17 cellular contexts compared by ENCODE assay signal in genomic region chr14:29898470-29898869, GRCh38.
DNase-seq lines count a peak whose midpoint lies in the region; ATAC-seq and TF ChIP-seq lines count a peak whose summit lies in the region.
"Had no signal": no experiment of that assay in that cellular context is flagged by ENCODE, and none has a peak within 500 bp of the region (broad histone marks: within the 10 kb centered on the region; RNA-seq: fewer than 3 reads in every experiment).

No MANE protein-coding gene starts in this region.

- DNase-seq in NCI-H2029 (lab: John Stamatoyannopoulos, UW), result peak; percentile 32
- DNase-seq in NCI-H2029 treated with DMSO at 0.1 percent for 48 hours (lab: John Stamatoyannopoulos, UW), result no peak
- DNase-seq in NCI-H69 (lab: John Stamatoyannopoulos, UW), result peak; percentile 76
- DNase-seq in activated CD4-positive, alpha-beta T cell treated with anti-CD3 and anti-CD28 coated beads, Interleukin-2, amount 50 U/mL, for 4 hours, result no peak
- DNase-seq in GOT3 (lab: John Stamatoyannopoulos, UW), result no peak
- DNase-seq: 8988T; BE2C; C1 segment of cervical spinal cord; CD4-positive, CD25-positive, alpha-beta regulatory T cell; CD8-positive, alpha-beta memory T cell; COR-L47; DMS153; DMS79; GDM1 had no signal

- no peak overlapping the region for H3K27ac ChIP-seq in HEK293 (ENCODE audit: extremely low read depth, low read depth, low read length)

- CTCF ChIA-PET in HEK293 (lab: Yijun Ruan, JAX), result no interaction called here

- no peak for ATAC-seq in GM18858 (IDR thresholded peaks at IDR 0.05; ENCODE audit: unreplicated experiment)

- no peak for TF ChIP-seq CTCF in HEK293 (tag by site-specific recombination; IDR thresholded peaks at IDR 0.05)

- no peaks in the 10 kb centered on the region for H3K36me3 ChIP-seq in HEK293 (ENCODE audit: control insufficient read depth in 2 of 2, insufficient read depth in 1 of 2, low read length in 2 of 2)
- H3K36me3 ChIP-seq: BE2C, HAP-1 had no signal

- H3K4me1 ChIP-seq in HEK293 (ENCODE audit: control insufficient read depth, insufficient read depth, low read length), result peaks cover 27% of the 10 kb centered on the region
- H3K4me1 ChIP-seq: BE2C, HAP-1 had no signal

- no peaks in the 10 kb centered on the region for H3K9me3 ChIP-seq in HEK293 (ENCODE audit: control insufficient read depth, insufficient read depth, low read depth, low read length)
- H3K9me3 ChIP-seq: BE2C, HAP-1 had no signal

- H3K4me3 ChIP-seq in HEK293 (ENCODE audit: low read depth, low read length), result no peak overlapping the region
- H3K4me3 ChIP-seq: HAP-1 had no signal

- POLR2A ChIA-PET in HEK293 (lab: Yijun Ruan, JAX), result no interaction called here

TF ChIP-seq in HEK293, 187 proteins besides CTCF, POLR2A, EP300 and RAD21:
- no peak for TF ChIP-seq ZNF133 (tag by site-specific recombination; IDR thresholded peaks at IDR 0.05)
- no peak for TF ChIP-seq GLI2 (tag by site-specific recombination; IDR thresholded peaks at IDR 0.05; ENCODE audit: borderline replicate concordance, low read depth)
- TF ChIP-seq ZNF629 (tag by site-specific recombination; IDR thresholded peaks at IDR 0.05), result no peak
- TF ChIP-seq ZNF677 (tag by site-specific recombination; IDR thresholded peaks at IDR 0.05), result peak; percentile 98

Comparison
In these comparisons a context has a peak if more than half of its experiments do, and no peak if none do; other contexts are left out.
1. DNase-seq: peak in NCI-H2029 (single experiment) and NCI-H69 (single experiment); none in NCI-H2029 treated with DMSO at 0.1 percent for 48 hours (single experiment), activated CD4-positive, alpha-beta T cell treated with anti-CD3 and anti-CD28 coated beads, Interleukin-2, amount 50 U/mL, for 4 hours (0 of 2) and GOT3 (single experiment).